In the genomic region with DNA sequence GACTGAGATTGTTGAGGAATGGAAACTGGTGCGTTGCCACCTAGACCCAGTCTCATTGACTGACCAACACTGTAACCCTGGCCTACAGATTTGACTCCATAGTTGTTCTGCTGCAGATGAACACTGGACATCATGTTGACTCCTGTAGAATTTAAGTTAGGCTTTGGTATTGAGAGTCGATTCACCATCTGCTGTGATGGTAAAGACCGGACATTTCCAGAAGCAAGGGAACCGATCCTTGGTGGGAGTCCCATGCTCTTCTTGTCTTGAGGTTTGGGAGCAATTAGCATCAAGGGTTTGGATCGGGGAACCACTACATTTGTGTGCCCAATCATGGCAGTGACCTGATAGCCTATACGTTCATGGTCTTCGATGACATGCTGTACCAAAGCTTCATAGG, we compare ENCODE assay signal across 19 cellular contexts. TPM values are rescaled to one million over a fixed set of nuclear protein-coding genes. Genes with fewer than 3 reads are reported as not detected.
DNase-seq lines count a peak whose midpoint lies in the region; ATAC-seq and TF ChIP-seq lines count a peak whose summit lies in the region.
"Had no signal": no experiment of that assay in that cellular context is flagged by ENCODE, and none has a peak within 500 bp of the region (broad histone marks: within the 10 kb centered on the region; RNA-seq: fewer than 3 reads in every experiment).

No MANE protein-coding gene starts in this region.

- H2AFZ ChIP-seq in DND-41 (ENCODE audit: low read depth, low read length), result no peak overlapping the region

- intact Hi-C loops in activated CD4-positive, alpha-beta memory T cell treated with anti-CD3 and anti-CD28 coated beads for 36 hours (cut with micrococcal nuclease), result loop anchor here (5.0 kb wide), 1 partner anchor 34 kb away; no protein-coding TSS in a partner anchor
- intact Hi-C loops in activated B cell treated with CpG ODN at 0.5 μM for 24 hours (cut with micrococcal nuclease), result loop anchor here (5.0 kb wide), 1 partner anchor 34 kb away; no protein-coding TSS in a partner anchor

- CTCF ChIA-PET in activated CD4-positive, alpha-beta memory T cell treated with anti-CD3 and anti-CD28 coated beads for 36 hours (lab: Charles Lee), result no interaction called here
- CTCF ChIA-PET in activated CD4-positive, alpha-beta memory T cell treated with anti-CD3 and anti-CD28 coated beads, Interleukin-2, amount 10 ng/mL, durations not matched to agents 7 days and 5 days (lab: Charles Lee), result no interaction called here
- CTCF ChIA-PET in activated B cell treated with CpG ODN at 0.5 μM for 24 hours (lab: Charles Lee), result no interaction called here

- H3K4me2 ChIP-seq in DND-41 (ENCODE audit: insufficient read depth, low read length), result no peak overlapping the region
- H3K4me2 ChIP-seq: BLaER1 had no signal

- POLR2A ChIA-PET in activated CD4-positive, alpha-beta memory T cell treated with anti-CD3 and anti-CD28 coated beads for 36 hours (lab: Charles Lee), result no interaction called here
- POLR2A ChIA-PET in activated CD4-positive, alpha-beta memory T cell treated with anti-CD3 and anti-CD28 coated beads, Interleukin-2, amount 10 ng/mL, durations not matched to agents 7 days and 5 days (lab: Charles Lee), result no interaction called here
- POLR2A ChIA-PET in activated B cell treated with CpG ODN at 0.5 μM for 24 hours (lab: Charles Lee), result interaction anchor here (2.2 kb wide), 1 partner anchor 99 kb away, joined by 6 read pairs; a partner anchor contains a TSS

- no peaks in the 10 kb centered on the region for H3K9me3 ChIP-seq in DND-41 (ENCODE audit: insufficient read depth, low read length, severe bottlenecking)
- H3K9me3 ChIP-seq: BLaER1, HAP-1 had no signal

- no peak for ATAC-seq in DND-41 (ENCODE audit: insufficient read depth, low read depth)
- ATAC-seq in activated B cell treated with CpG ODN at 0.5 μM for 24 hours (ENCODE audit: low read depth), result no peak
- no peak for ATAC-seq in memory B cell (ENCODE audit: low read depth)
- no peak for ATAC-seq in GM21367 (IDR thresholded peaks at IDR 0.05; ENCODE audit: unreplicated experiment)
- no peak for ATAC-seq in GM18907 (IDR thresholded peaks at IDR 0.05; ENCODE audit: unreplicated experiment)
- ATAC-seq: Panc1 had no signal

- H3K4me1 ChIP-seq in DND-41 (ENCODE audit: insufficient read depth, low read length), result no peaks in the 10 kb centered on the region
- H3K4me1 ChIP-seq: HAP-1 had no signal

- H3K27me3 Mint-ChIP-seq in activated CD4-positive, alpha-beta memory T cell treated with anti-CD3 and anti-CD28 coated beads for 36 hours, result no peaks in the 10 kb centered on the region
- no peaks in the 10 kb centered on the region for H3K27me3 Mint-ChIP-seq in activated CD4-positive, alpha-beta memory T cell treated with anti-CD3 and anti-CD28 coated beads, Interleukin-2, amount 10 ng/mL, durations not matched to agents 7 days and 5 days
- no peaks in the 10 kb centered on the region for H3K27me3 Mint-ChIP-seq in activated B cell treated with CpG ODN at 0.5 μM for 24 hours
- H3K27me3 Mint-ChIP-seq in memory B cell, result no peaks in the 10 kb centered on the region
- H3K27me3 Mint-ChIP-seq: CD8-positive, alpha-beta memory T cell had no signal

- H3K27me3 ChIP-seq in DND-41 (ENCODE audit: insufficient read depth, low read length, poor library complexity), result no peaks in the 10 kb centered on the region
- H3K27me3 ChIP-seq: BLaER1 had no signal

- no peak overlapping the region for H3K27ac ChIP-seq in DND-41 (ENCODE audit: low read length)
- H3K27ac ChIP-seq: BLaER1, HL-60 had no signal

- peaks cover 30% of the 10 kb centered on the region for H3K4me1 Mint-ChIP-seq in activated CD4-positive, alpha-beta memory T cell treated with anti-CD3 and anti-CD28 coated beads for 36 hours (ENCODE audit: low read depth)
- peaks cover 12% of the 10 kb centered on the region for H3K4me1 Mint-ChIP-seq in activated CD4-positive, alpha-beta memory T cell treated with anti-CD3 and anti-CD28 coated beads, Interleukin-2, amount 10 ng/mL, durations not matched to agents 7 days and 5 days
- H3K4me1 Mint-ChIP-seq in activated B cell treated with CpG ODN at 0.5 μM for 24 hours, result peaks cover 17% of the 10 kb centered on the region
- peaks cover 21% of the 10 kb centered on the region for H3K4me1 Mint-ChIP-seq in memory B cell

- H3K36me3 Mint-ChIP-seq in activated CD4-positive, alpha-beta memory T cell treated with anti-CD3 and anti-CD28 coated beads for 36 hours, result peaks cover 56% of the 10 kb centered on the region
- H3K36me3 Mint-ChIP-seq in activated CD4-positive, alpha-beta memory T cell treated with anti-CD3 and anti-CD28 coated beads, Interleukin-2, amount 10 ng/mL, durations not matched to agents 7 days and 5 days (ENCODE audit: low read depth), result peaks cover 66% of the 10 kb centered on the region
- H3K36me3 Mint-ChIP-seq in activated B cell treated with CpG ODN at 0.5 μM for 24 hours (ENCODE audit: low read depth) (peaks cover 84% of the 10 kb centered on the region), memory B cell (peaks cover 34% of the 10 kb centered on the region)

- H3K9ac ChIP-seq in DND-41 (ENCODE audit: low read depth, low read length), result no peak overlapping the region
- H3K9ac ChIP-seq: BLaER1 had no signal

- H3K79me2 ChIP-seq in DND-41 (ENCODE audit: insufficient read depth, low read length), result peaks cover 19% of the 10 kb centered on the region

- H4K20me1 ChIP-seq in DND-41 (ENCODE audit: insufficient read depth, low read length), result peaks cover 67% of the 10 kb centered on the region

- H3K27ac Mint-ChIP-seq in activated CD4-positive, alpha-beta memory T cell treated with anti-CD3 and anti-CD28 coated beads for 36 hours, result peak overlapping the region; percentile 18
- H3K27ac Mint-ChIP-seq in activated CD4-positive, alpha-beta memory T cell treated with anti-CD3 and anti-CD28 coated beads, Interleukin-2, amount 10 ng/mL, durations not matched to agents 7 days and 5 days, result no peak overlapping the region
- peak overlapping the region; percentile 38 for H3K27ac Mint-ChIP-seq in activated B cell treated with CpG ODN at 0.5 μM for 24 hours
- H3K27ac Mint-ChIP-seq in memory B cell, result peak overlapping the region; percentile 95

- H3K9me3 Mint-ChIP-seq in activated CD4-positive, alpha-beta memory T cell treated with anti-CD3 and anti-CD28 coated beads for 36 hours, result no peaks in the 10 kb centered on the region
- no peaks in the 10 kb centered on the region for H3K9me3 Mint-ChIP-seq in activated CD4-positive, alpha-beta memory T cell treated with anti-CD3 and anti-CD28 coated beads, Interleukin-2, amount 10 ng/mL, durations not matched to agents 7 days and 5 days
- H3K9me3 Mint-ChIP-seq in activated B cell treated with CpG ODN at 0.5 μM for 24 hours, result no peaks in the 10 kb centered on the region
- H3K9me3 Mint-ChIP-seq in memory B cell, result no peaks in the 10 kb centered on the region
- H3K9me3 Mint-ChIP-seq: CD8-positive, alpha-beta memory T cell had no signal

- DNase-seq in activated CD4-positive, alpha-beta memory T cell treated with anti-CD3 and anti-CD28 coated beads for 36 hours, result no peak
- DNase-seq in activated CD4-positive, alpha-beta memory T cell treated with anti-CD3 and anti-CD28 coated beads, Interleukin-2, amount 10 ng/mL, durations not matched to agents 7 days and 5 days, result no peak
- DNase-seq in DND-41, result peak; percentile 1
- no peak for DNase-seq in activated B cell treated with CpG ODN at 0.5 μM for 24 hours
- DNase-seq in memory B cell (ENCODE audit: low spot score in 2 of 2), result no peak
- no peak for DNase-seq in kidney tubule cell (ENCODE audit: low spot score)
- DNase-seq: 8988T; CD8-positive, alpha-beta memory T cell; GF-D8; KBM-7; NCI-H1436; NCI-H2081; NCI-H524 had no signal

- no peak overlapping the region for H3K4me3 ChIP-seq in DND-41 (ENCODE audit: low read depth in 1 of 2, low read length in 2 of 2)
- H3K4me3 ChIP-seq: BLaER1, HAP-1 had no signal

- H3K36me3 ChIP-seq in DND-41 (ENCODE audit: insufficient read depth, low read length), result peaks cover 96% of the 10 kb centered on the region

- no peak overlapping the region for H3K4me3 Mint-ChIP-seq in activated CD4-positive, alpha-beta memory T cell treated with anti-CD3 and anti-CD28 coated beads for 36 hours
- no peak overlapping the region for H3K4me3 Mint-ChIP-seq in activated CD4-positive, alpha-beta memory T cell treated with anti-CD3 and anti-CD28 coated beads, Interleukin-2, amount 10 ng/mL, durations not matched to agents 7 days and 5 days
- H3K4me3 Mint-ChIP-seq in activated B cell treated with CpG ODN at 0.5 μM for 24 hours, result no peak overlapping the region
- no peak overlapping the region for H3K4me3 Mint-ChIP-seq in memory B cell

- TF ChIP-seq CTCF in DND-41 (IDR thresholded peaks at IDR 0.05; ENCODE audit: borderline replicate concordance, extremely low read depth, low read length, poor library complexity, severe bottlenecking), result no peak
- TF ChIP-seq CTCF in activated B cell treated with CpG ODN at 0.5 μM for 24 hours (IDR thresholded peaks at IDR 0.05), result no peak

RNA-seq across cellular contexts. Expression of a gene that starts 37.6 kb away (rescaled TPM):
- 10 to 100 TPM; 53.7 to 54.7 TPM for total RNA-seq in activated CD4-positive, alpha-beta memory T cell treated with anti-CD3 and anti-CD28 coated beads for 36 hours
- total RNA-seq in activated CD4-positive, alpha-beta memory T cell treated with anti-CD3 and anti-CD28 coated beads, Interleukin-2, amount 10 ng/mL, durations not matched to agents 7 days and 5 days, result 10 to 100 TPM; 58.8 to 63.3 TPM
- 89.4 and 99.3 TPM in 2 replicates for total RNA-seq in activated B cell treated with CpG ODN at 0.5 μM for 24 hours
